In the genomic region with DNA sequence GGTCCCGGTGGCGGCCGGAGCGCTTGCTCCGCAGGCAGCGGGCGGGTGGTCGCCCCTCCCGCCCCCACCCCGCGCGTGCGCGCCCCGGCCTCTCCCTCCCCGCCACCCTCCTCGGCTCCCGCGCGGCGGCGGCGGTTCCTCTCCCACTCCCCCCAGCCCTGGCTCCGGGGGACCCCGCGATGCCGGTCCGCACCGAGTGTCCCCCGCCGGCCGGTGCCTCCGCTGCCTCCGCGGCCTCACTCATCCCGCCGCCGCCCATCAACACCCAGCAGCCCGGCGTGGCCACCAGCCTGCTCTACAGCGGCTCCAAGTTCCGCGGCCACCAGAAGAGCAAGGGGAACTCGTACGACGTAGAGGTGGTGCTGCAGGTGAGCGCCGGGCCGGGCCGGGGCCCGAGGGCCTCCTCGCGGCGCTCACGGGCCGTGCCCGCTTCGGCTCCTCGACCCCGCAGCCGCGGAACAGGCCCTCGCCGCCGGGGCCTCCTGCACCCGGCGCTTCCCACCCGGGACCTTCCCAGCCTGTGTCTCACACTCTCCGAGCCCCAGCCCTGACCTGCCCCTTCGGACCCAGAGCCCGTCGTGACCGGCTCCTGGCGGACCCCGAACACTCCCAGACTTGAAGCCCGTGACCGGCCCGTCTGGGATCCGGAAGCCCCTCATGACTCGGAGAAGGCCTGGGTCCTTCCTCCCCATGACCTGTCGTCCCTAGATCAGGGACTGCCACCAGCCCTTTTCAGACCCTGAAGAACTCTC, we compare ENCODE assay signal across 8 cellular contexts. TPM values are rescaled to one million over a fixed set of nuclear protein-coding genes. Genes with fewer than 3 reads are reported as not detected.
A peak's percentile ranks its signal among the peaks of the same experiment; 100 is the strongest.
DNase-seq lines count a peak whose midpoint lies in the region; ATAC-seq lines count a peak whose summit lies in the region.

No MANE protein-coding gene starts in this region.

- peak overlapping the region; percentile 93 to 99 (median 96) for H3K4me3 Mint-ChIP-seq in IgD-negative memory B cell

- ATAC-seq in GM21619 (IDR thresholded peaks at IDR 0.05; ENCODE audit: unreplicated experiment) = peak; percentile 28

- H3K4me1 ChIP-seq in skeletal muscle tissue (ENCODE audit: control insufficient read depth in 3 of 3, insufficient read depth in 3 of 3, low read length in 3 of 3) = peaks cover 26 to 51% (median 31%) of the 10 kb centered on the region in 3 donors

- H3K4me3 ChIP-seq in iPS-11a (ENCODE audit: low read depth, low read length) (peak overlapping the region; percentile 63), skeletal muscle tissue (ENCODE audit: low read length in 3 of 3) (peak overlapping the region; percentile 76 to 87 (median 78))

- no peaks in the 10 kb centered on the region for H3K27me3 Mint-ChIP-seq in IgD-negative memory B cell

- H3K9me3 Mint-ChIP-seq in IgD-negative memory B cell = no peaks in the 10 kb centered on the region

- H3K27ac ChIP-seq in angular gyrus (ENCODE audit: low read depth, low read length) (peak overlapping the region; percentile 79), skeletal muscle tissue (ENCODE audit: low read depth, low read length) (peak overlapping the region; percentile 83)

- peak overlapping the region; percentile 85 to 88 (median 85) for H3K9ac ChIP-seq in skeletal muscle tissue (ENCODE audit: low read depth in 1 of 3, low read length in 3 of 3)

- no peaks in the 10 kb centered on the region for H3K36me3 Mint-ChIP-seq in IgD-negative memory B cell

- no peaks in the 10 kb centered on the region for H3K9me3 ChIP-seq in skeletal muscle tissue (ENCODE audit: control insufficient read depth in 3 of 3, low read length in 3 of 3)

- H3K27ac Mint-ChIP-seq in IgD-negative memory B cell = peak overlapping the region; percentile 91 to 96 (median 92)

- peaks cover 0 to 2% (median 0%) of the 10 kb centered on the region in 3 donors for H3K36me3 ChIP-seq in skeletal muscle tissue (ENCODE audit: control insufficient read depth in 3 of 3, insufficient read depth in 3 of 3, low read length in 3 of 3)

- peaks cover 20 to 38% (median 23%) of the 10 kb centered on the region in 3 donors for H3K4me1 Mint-ChIP-seq in IgD-negative memory B cell

- peak; percentile 62 for DNase-seq in NCI-H1105 (lab: John Stamatoyannopoulos, UW)
- DNase-seq in NCI-H1105 treated with DMSO at 0.1 percent for 48 hours (lab: John Stamatoyannopoulos, UW) = no peak
- no peak for DNase-seq in dedifferentiated amniotic fluid mesenchymal stem cell (ENCODE audit: extremely low spot score)

- H3K27me3 ChIP-seq in skeletal muscle tissue (ENCODE audit: control insufficient read depth in 3 of 3, insufficient read depth in 3 of 3, low read length in 3 of 3) = no peaks in the 10 kb centered on the region

RNA-seq across cellular contexts. Expression of a gene that starts 0.5 kb away (rescaled TPM):
- 7.7 TPM for polyA plus RNA-seq in IgD-negative memory B cell
- 5.2 TPM for total RNA-seq in skeletal muscle tissue

RNA-seq across cellular contexts. Expression of a gene that starts 0.7 kb away (rescaled TPM):
- 41.5 TPM for polyA plus RNA-seq in IgD-negative memory B cell
- 19.3 TPM for total RNA-seq in skeletal muscle tissue

RNA-seq across cellular contexts. Expression of a gene that starts 48.0 kb away (rescaled TPM):
- 47.8 TPM for polyA plus RNA-seq in IgD-negative memory B cell
- total RNA-seq in skeletal muscle tissue = 20.9 TPM
